Comparison of ENCODE assay signal across 28 cellular contexts in genomic region chr20:62695448-62696414, GRCh38. TPM values are rescaled to one million over a fixed set of nuclear protein-coding genes. Genes with fewer than 3 reads are reported as not detected.
"Had no signal": no experiment of that assay in that cellular context is flagged by ENCODE, and none has a peak within 500 bp of the region (broad histone marks: within the 10 kb centered on the region; RNA-seq: fewer than 3 reads in every experiment).

No MANE protein-coding gene starts in this region.

- H3K9me3 ChIP-seq: left lung, ovary, psoas muscle, stomach, testis, upper lobe of left lung had no signal

- DNase-seq: activated B cell treated with CpG ODN at 0.5 μM for 24 hours; activated CD4-positive, alpha-beta T cell treated with anti-CD3 and anti-CD28 coated beads for 48 hours; activated CD8-positive, alpha-beta T cell treated with anti-CD3 and anti-CD28 coated beads for 36 hours; activated naive CD4-positive, alpha-beta T cell; activated T-cell treated with anti-CD3 and anti-CD28 coated beads, Interleukin-2, amount 50 U/mL, for 1 hour; anterior cingulate cortex; brain microvascular endothelial cell; central memory CD4-positive, alpha-beta T cell; dorsolateral prefrontal cortex; endodermal cell; foreskin melanocyte; kidney; mammary epithelial cell; ovary; psoas muscle; stimulated activated CD4-positive, alpha-beta T cell treated with anti-CD3 and anti-CD28 coated beads, Interleukin-4, amount 100 ng/mL, for 1 hour; stomach; T-cell; T-helper 9 cell; testis had no signal

- H3K36me3 ChIP-seq: brain microvascular endothelial cell, left lung, ovary, stomach, upper lobe of left lung had no signal

- H3K4me3 ChIP-seq: dorsolateral prefrontal cortex, left lung, ovary, psoas muscle, smooth muscle cell, stomach, testis, upper lobe of left lung had no signal

- H3K27ac Mint-ChIP-seq: activated B cell treated with CpG ODN at 0.5 μM for 24 hours; activated CD8-positive, alpha-beta T cell treated with anti-CD3 and anti-CD28 coated beads for 36 hours; activated T-helper 17 cell treated with anti-CD3 and anti-CD28 coated beads, Interleukin-2, amount 50 U/mL, for 72 hours; endodermal cell; T-cell had no signal

- H3K27me3 ChIP-seq: ovary, testis, upper lobe of left lung had no signal

- H3K4me1 ChIP-seq: left lung, psoas muscle, stomach, testis, upper lobe of left lung had no signal

- H3K9me3 Mint-ChIP-seq: activated B cell treated with CpG ODN at 0.5 μM for 24 hours; activated CD8-positive, alpha-beta T cell treated with anti-CD3 and anti-CD28 coated beads for 36 hours; activated T-helper 17 cell treated with anti-CD3 and anti-CD28 coated beads, Interleukin-2, amount 50 U/mL, for 72 hours; endodermal cell; neural crest cell; T-cell had no signal

- H3K4me3 Mint-ChIP-seq: activated B cell treated with CpG ODN at 0.5 μM for 24 hours; activated CD8-positive, alpha-beta T cell treated with anti-CD3 and anti-CD28 coated beads for 36 hours; activated T-helper 17 cell treated with anti-CD3 and anti-CD28 coated beads, Interleukin-2, amount 50 U/mL, for 72 hours; endodermal cell; neural crest cell; T-cell had no signal

- H3K36me3 Mint-ChIP-seq: T-cell had no signal

- H3K27me3 Mint-ChIP-seq: activated T-helper 17 cell treated with anti-CD3 and anti-CD28 coated beads, Interleukin-2, amount 50 U/mL, for 72 hours had no signal

- H3K27ac ChIP-seq: brain microvascular endothelial cell, dorsolateral prefrontal cortex, left lung, ovary, psoas muscle, stomach, testis, upper lobe of left lung had no signal

- H3K4me1 Mint-ChIP-seq: activated B cell treated with CpG ODN at 0.5 μM for 24 hours; activated T-helper 17 cell treated with anti-CD3 and anti-CD28 coated beads, Interleukin-2, amount 50 U/mL, for 72 hours had no signal

- FAIRE-seq: colon, kidney had no signal

- H3K4me2 ChIP-seq: smooth muscle cell had no signal

- ATAC-seq: activated CD8-positive, alpha-beta T cell treated with anti-CD3 and anti-CD28 coated beads for 36 hours; activated T-helper 17 cell treated with anti-CD3 and anti-CD28 coated beads, Interleukin-2, amount 50 U/mL, for 72 hours; left lung; psoas muscle; sciatic nerve had no signal

RNA-seq across cellular contexts. Expression of gene NTSR1, which starts 12.9 kb away (rescaled TPM):
- total RNA-seq: activated B cell treated with CpG ODN at 0.5 μM for 24 hours; activated CD8-positive, alpha-beta T cell treated with anti-CD3 and anti-CD28 coated beads for 36 hours; activated T-helper 17 cell treated with anti-CD3 and anti-CD28 coated beads, Interleukin-2, amount 50 U/mL, for 72 hours; epithelial cell of proximal tubule; neural crest cell had no signal
- polyA plus RNA-seq: smooth muscle cell had no signal
